ENCODE assay signal across 24 cellular contexts in genomic region chr9:34459941-34460340, GRCh38. TPM values are rescaled to one million over a fixed set of nuclear protein-coding genes. Genes with fewer than 3 reads are reported as not detected.
DNase-seq lines count a peak whose midpoint lies in the region; ATAC-seq, FAIRE-seq and TF ChIP-seq lines count a peak whose summit lies in the region.
"Had no signal": no experiment of that assay in that cellular context is flagged by ENCODE, and none has a peak within 500 bp of the region (broad histone marks: within the 10 kb centered on the region; RNA-seq: fewer than 3 reads in every experiment).

No MANE protein-coding gene starts in this region.

- no peak overlapping the region for H3K4me3 ChIP-seq in CD4-positive, CD25-positive, alpha-beta regulatory T cell (ENCODE audit: low read depth, low read length)
- H3K4me3 ChIP-seq in bronchial epithelial cell (ENCODE audit: low read depth, low read length) (no peak overlapping the region), osteoblast (ENCODE audit: insufficient read depth, low read length) (no peak overlapping the region)
- H3K4me3 ChIP-seq: colonic mucosa, uterus had no signal

- H3K27me3 Mint-ChIP-seq in CD4-positive, CD25-positive, alpha-beta regulatory T cell, result peaks cover 30% of the 10 kb centered on the region
- peaks cover 30% of the 10 kb centered on the region for H3K27me3 Mint-ChIP-seq in nephron (ENCODE audit: low read depth)
- H3K27me3 Mint-ChIP-seq: activated naive CD8-positive, alpha-beta T cell had no signal

- H3K4me1 Mint-ChIP-seq in CD4-positive, CD25-positive, alpha-beta regulatory T cell, result peaks cover 10 to 31% (median 19%) of the 10 kb centered on the region in 4 donors
- H3K4me1 Mint-ChIP-seq in nephron, result peaks cover 16% of the 10 kb centered on the region

- ATAC-seq in CD4-positive, CD25-positive, alpha-beta regulatory T cell (ENCODE audit: low read depth in 2 of 2), result no peak
- no peak for ATAC-seq in HG03457 (IDR thresholded peaks at IDR 0.05; ENCODE audit: unreplicated experiment)
- ATAC-seq in GM21528 (IDR thresholded peaks at IDR 0.05; ENCODE audit: low FRiP score, unreplicated experiment), result no peak

- H3K36me3 ChIP-seq in CD4-positive, CD25-positive, alpha-beta regulatory T cell (ENCODE audit: control insufficient read depth, insufficient read depth, low read length), result no peaks in the 10 kb centered on the region
- H3K36me3 ChIP-seq in bronchial epithelial cell (ENCODE audit: control insufficient read depth, insufficient read depth, low read length) (no peaks in the 10 kb centered on the region), osteoblast (ENCODE audit: insufficient read depth, low read length) (no peaks in the 10 kb centered on the region)
- H3K36me3 ChIP-seq: colonic mucosa, uterus had no signal

- H4K20me1 ChIP-seq in osteoblast (ENCODE audit: insufficient read depth, low read length), result peaks cover 17% of the 10 kb centered on the region

- peak overlapping the region in 1 of 3 donors; percentile 1 for H3K27ac Mint-ChIP-seq in CD4-positive, CD25-positive, alpha-beta regulatory T cell
- no peak overlapping the region for H3K27ac Mint-ChIP-seq in nephron
- H3K27ac Mint-ChIP-seq: activated naive CD8-positive, alpha-beta T cell had no signal

- H3K4me3 Mint-ChIP-seq in CD4-positive, CD25-positive, alpha-beta regulatory T cell, result peak overlapping the region in 3 of 4 donors; percentile 10 to 94 (median 84)
- peak overlapping the region; percentile 26 to 67 (median 58) for H3K4me3 Mint-ChIP-seq in nephron

- TF ChIP-seq CTCF in bronchial epithelial cell (IDR thresholded peaks at IDR 0.05; ENCODE audit: insufficient read depth, low read length, severe bottlenecking) (no peak), nephron (IDR thresholded peaks at IDR 0.05; ENCODE audit: unreplicated experiment in 3 of 3) (no peak), osteoblast (IDR thresholded peaks at IDR 0.05; ENCODE audit: extremely low read depth, low read depth, low read length) (no peak)

- H3K9me3 Mint-ChIP-seq in CD4-positive, CD25-positive, alpha-beta regulatory T cell, result no peaks in the 10 kb centered on the region
- no peaks in the 10 kb centered on the region for H3K9me3 Mint-ChIP-seq in nephron
- H3K9me3 Mint-ChIP-seq: activated T-helper 1 cell treated with anti-CD3 and anti-CD28 coated beads, Interleukin-12 subunit alpha, Interleukin-12 subunit beta, Interleukin-2, Interleukin-4 antibody, amounts not matched to agents 30 ng/mL and 10 ng/mL and 1 ng/mL, durations not matched to agents 14 hours and 24 hours and 36 hours had no signal

- DNase-seq in CD4-positive, CD25-positive, alpha-beta regulatory T cell, result no peak
- peak; percentile 31 for DNase-seq in LHCN-M2 (ENCODE audit: low read depth)
- DNase-seq in bronchial epithelial cell (ENCODE audit: low read depth), result peak; percentile 56
- DNase-seq in retina, result no peak
- DNase-seq in osteoblast (ENCODE audit: insufficient read length, low spot score, missing footprints), result no peak
- DNase-seq: ACHN; activated CD4-positive, CD25-positive, alpha-beta regulatory T cell treated with anti-CD3 and anti-CD28 coated beads, Interleukin-2, amount 50 U/mL, for 72 hours; colonic mucosa; DMS153; foreskin fibroblast; KBM-7; NCI-H1092 treated with DMSO at 0.1 percent for 48 hours; NCI-H2081; stimulated activated CD4-positive, alpha-beta T cell treated with anti-CD3 and anti-CD28 coated beads, Interleukin-12 subunit alpha, Interleukin-12 subunit beta, amount 100 ng/mL, for 4 hours; stimulated activated CD8-positive, alpha-beta memory T cell treated with anti-CD3 and anti-CD28 coated beads, Interleukin-4, amount 100 ng/mL, for 48 hours; uterus had no signal

- H3K4me2 ChIP-seq in osteoblast (ENCODE audit: insufficient read depth, low read length), result no peak overlapping the region

- H3K27me3 ChIP-seq in CD4-positive, CD25-positive, alpha-beta regulatory T cell (ENCODE audit: control insufficient read depth, insufficient read depth, low read length), result peaks cover 12% of the 10 kb centered on the region
- no peaks in the 10 kb centered on the region for H3K27me3 ChIP-seq in bronchial epithelial cell (ENCODE audit: control insufficient read depth, insufficient read depth, low read length)
- H3K27me3 ChIP-seq in osteoblast (ENCODE audit: insufficient read depth, low read length), result peaks cover 23% of the 10 kb centered on the region
- H3K27me3 ChIP-seq: colonic mucosa, uterus had no signal

- FAIRE-seq in bronchial epithelial cell (lab: Jason Lieb, UNC), result no peak
- FAIRE-seq: GM12891 had no signal

- H3K36me3 Mint-ChIP-seq in CD4-positive, CD25-positive, alpha-beta regulatory T cell, result no peaks in the 10 kb centered on the region
- no peaks in the 10 kb centered on the region for H3K36me3 Mint-ChIP-seq in nephron (ENCODE audit: low read depth)

- no peak overlapping the region for H3K27ac ChIP-seq in CD4-positive, CD25-positive, alpha-beta regulatory T cell (ENCODE audit: insufficient read depth, low read length, poor library complexity, severe bottlenecking)
- H3K27ac ChIP-seq in osteoblast (ENCODE audit: low read depth, low read length), result no peak overlapping the region
- H3K27ac ChIP-seq: C4-2B, colonic mucosa, uterus had no signal

- H3K79me2 ChIP-seq in osteoblast (ENCODE audit: insufficient read depth, low read length), result peaks cover 29% of the 10 kb centered on the region

- no peak overlapping the region for H2AFZ ChIP-seq in osteoblast (ENCODE audit: low read length)

- no peaks in the 10 kb centered on the region for H3K9me3 ChIP-seq in CD4-positive, CD25-positive, alpha-beta regulatory T cell (ENCODE audit: control insufficient read depth in 2 of 2, low read length in 2 of 2)
- no peaks in the 10 kb centered on the region for H3K9me3 ChIP-seq in osteoblast (ENCODE audit: low read depth, low read length)
- H3K9me3 ChIP-seq: colonic mucosa, uterus had no signal

- H3K4me1 ChIP-seq in CD4-positive, CD25-positive, alpha-beta regulatory T cell (ENCODE audit: control insufficient read depth, insufficient read depth, low read length, poor library complexity, severe bottlenecking), result peaks cover 22% of the 10 kb centered on the region
- peaks cover 29% of the 10 kb centered on the region for H3K4me1 ChIP-seq in osteoblast (ENCODE audit: insufficient read depth, low read length)
- H3K4me1 ChIP-seq: colonic mucosa had no signal

RNA-seq across cellular contexts. Expression of gene DNAI1, which starts 1.3 kb away (rescaled TPM):
- not detected for total RNA-seq in CD4-positive, CD25-positive, alpha-beta regulatory T cell
- polyA plus RNA-seq in CD4-positive, CD25-positive, alpha-beta regulatory T cell, result not detected
- not detected in 2 replicates for total RNA-seq in LHCN-M2 (2014; rRNA removed)
- not detected for polyA plus RNA-seq in LHCN-M2 (2012)
- total RNA-seq in bronchial epithelial cell, result not detected in 2 replicates
- 47.4 TPM in 1 of 2 replicates, not detected in the other for total RNA-seq in osteoblast
- total RNA-seq: activated T-helper 1 cell treated with anti-CD3 and anti-CD28 coated beads, Interleukin-12 subunit alpha, Interleukin-12 subunit beta, Interleukin-2, Interleukin-4 antibody, amounts not matched to agents 30 ng/mL and 10 ng/mL and 1 ng/mL, durations not matched to agents 14 hours and 24 hours and 36 hours; colonic mucosa; kidney epithelial cell had no signal

RNA-seq across cellular contexts. Expression of gene FAM219A, which starts 1.6 kb away (rescaled TPM):
- total RNA-seq in CD4-positive, CD25-positive, alpha-beta regulatory T cell, result 16.9 TPM
- polyA plus RNA-seq in CD4-positive, CD25-positive, alpha-beta regulatory T cell, result 1 to 10 TPM in 2 of 4 donors, under 1 TPM in 2; 0.70 to 1.3 (median 0.97) TPM
- total RNA-seq in LHCN-M2 (2014; rRNA removed) (13.0 and 17.6 TPM in 2 replicates), bronchial epithelial cell (3.9 and 5.4 TPM in 2 replicates), osteoblast (8.5 and 9.4 TPM in 2 replicates)
- polyA plus RNA-seq in LHCN-M2 (2012), result 15.5 TPM

Comparison
In these comparisons a context has a peak if more than half of its experiments do, and no peak if none do; other contexts are left out.
1. DNase-seq: peak in LHCN-M2 (single experiment) and bronchial epithelial cell (single experiment); none in CD4-positive, CD25-positive, alpha-beta regulatory T cell (0 of 3), retina (single experiment) and osteoblast (single experiment).